11 cellular contexts compared by ENCODE assay signal in genomic region chr2:15942711-15943345, GRCh38. TPM values are rescaled to one million over a fixed set of nuclear protein-coding genes. Genes with fewer than 3 reads are reported as not detected.
A peak's percentile ranks its signal among the peaks of the same experiment; 100 is the strongest.
DNase-seq lines count a peak whose midpoint lies in the region; TF ChIP-seq lines count a peak whose summit lies in the region.
"Had no signal": no experiment of that assay in that cellular context is flagged by ENCODE, and none has a peak within 500 bp of the region (broad histone marks: within the 10 kb centered on the region; RNA-seq: fewer than 3 reads in every experiment).

No MANE protein-coding gene starts in this region.

- 0 to 1% methylated on average over 13 to 34 of the region's 34 CpGs for WGBS in endodermal cell (ENCODE audit: insufficient coverage in 1 of 2, insufficient read length in 1 of 2), 2 experiments

- H3K4me1 ChIP-seq in endodermal cell (ENCODE audit: control insufficient read depth, insufficient read depth, low read length): no peaks in the 10 kb centered on the region

- peak overlapping the region; percentile 40 for H3K27ac ChIP-seq in endodermal cell (ENCODE audit: low read depth, low read length)

- H3K27me3 Mint-ChIP-seq in endodermal cell (ENCODE audit: insufficient read depth) (peaks cover 10% of the 10 kb centered on the region), osteocyte (ENCODE audit: unreplicated experiment) (peaks cover 56% of the 10 kb centered on the region)
- peaks cover 62% of the 10 kb centered on the region for H3K27me3 Mint-ChIP-seq in T-helper 2 cell treated with Interferon-gamma antibody and Interleukin-4, amounts not matched to agents 5 μg/mL and 100 μg/mL, for 36 hours (ENCODE audit: low read depth)

- H3K36me3 Mint-ChIP-seq in endodermal cell (ENCODE audit: low read depth) (peaks cover 49% of the 10 kb centered on the region), osteocyte (ENCODE audit: unreplicated experiment) (no peaks in the 10 kb centered on the region)
- no peaks in the 10 kb centered on the region for H3K36me3 Mint-ChIP-seq in T-helper 2 cell treated with Interferon-gamma antibody and Interleukin-4, amounts not matched to agents 5 μg/mL and 100 μg/mL, for 36 hours (ENCODE audit: low read depth)

- H3K9me3 Mint-ChIP-seq in endodermal cell (no peaks in the 10 kb centered on the region), osteocyte (ENCODE audit: unreplicated experiment) (no peaks in the 10 kb centered on the region)
- H3K9me3 Mint-ChIP-seq in T-helper 2 cell treated with Interferon-gamma antibody and Interleukin-4, amounts not matched to agents 5 μg/mL and 100 μg/mL, for 36 hours: no peaks in the 10 kb centered on the region

- H3K9me3 ChIP-seq in endodermal cell (ENCODE audit: control insufficient read depth, low read length): no peaks in the 10 kb centered on the region

- H3K4me3 Mint-ChIP-seq in endodermal cell (peak overlapping the region; percentile 97), osteocyte (ENCODE audit: unreplicated experiment) (peak overlapping the region; percentile 38)
- no peak overlapping the region for H3K4me3 Mint-ChIP-seq in T-helper 2 cell treated with Interferon-gamma antibody and Interleukin-4, amounts not matched to agents 5 μg/mL and 100 μg/mL, for 36 hours

- peaks cover 31% of the 10 kb centered on the region for H3K36me3 ChIP-seq in endodermal cell (ENCODE audit: control insufficient read depth, insufficient read depth, low read length)

- DNase-seq in stimulated activated CD4-positive, alpha-beta T cell treated with anti-CD3 and anti-CD28 coated beads, Interleukin-15, amount 100 ng/mL, for 24 hours: peak; percentile 3
- DNase-seq in stimulated activated CD4-positive, alpha-beta T cell treated with anti-CD3 and anti-CD28 coated beads, Interleukin-2, amount 100 ng/mL, for 48 hours: no peak
- DNase-seq in endodermal cell: peak; percentile 62
- DNase-seq in osteocyte (ENCODE audit: extremely low spot score, unreplicated experiment): no peak
- DNase-seq in T-helper 2 cell treated with Interferon-gamma antibody and Interleukin-4, amounts not matched to agents 5 μg/mL and 100 μg/mL, for 36 hours (ENCODE audit: low spot score): no peak
- DNase-seq in COLO668 (lab: John Stamatoyannopoulos, UW; ENCODE audit: unreplicated experiment): no peak
- DNase-seq in posterior vena cava (ENCODE audit: low spot score): no peak
- no peak for DNase-seq in NCI-H446 (lab: John Stamatoyannopoulos, UW)
- DNase-seq: NCI-H510A treated with DMSO at 0.1 percent for 48 hours had no signal

- H3K27ac Mint-ChIP-seq in endodermal cell: peak overlapping the region; percentile 89
- no peak overlapping the region for H3K27ac Mint-ChIP-seq in osteocyte (ENCODE audit: unreplicated experiment)
- no peak overlapping the region for H3K27ac Mint-ChIP-seq in T-helper 2 cell treated with Interferon-gamma antibody and Interleukin-4, amounts not matched to agents 5 μg/mL and 100 μg/mL, for 36 hours

- H3K4me1 Mint-ChIP-seq in endodermal cell (peaks cover 17% of the 10 kb centered on the region), osteocyte (ENCODE audit: unreplicated experiment) (peaks cover 25% of the 10 kb centered on the region)
- no peaks in the 10 kb centered on the region for H3K4me1 Mint-ChIP-seq in T-helper 2 cell treated with Interferon-gamma antibody and Interleukin-4, amounts not matched to agents 5 μg/mL and 100 μg/mL, for 36 hours (ENCODE audit: low read depth)

- peaks cover 11% of the 10 kb centered on the region for H3K27me3 ChIP-seq in endodermal cell (ENCODE audit: control insufficient read depth, insufficient read depth, low read length, poor library complexity, severe bottlenecking)

- H3K9ac ChIP-seq in endodermal cell (ENCODE audit: extremely low read depth, low read length, poor library complexity, severe bottlenecking): peak overlapping the region; percentile 61

- TF ChIP-seq CTCF in endodermal cell (conservative IDR thresholded peaks at IDR 0.05) (no peak), osteocyte (IDR thresholded peaks at IDR 0.05) (no peak)

- peak overlapping the region; percentile 98 for H3K4me3 ChIP-seq in endodermal cell (ENCODE audit: low read length)

- intact Hi-C loops in posterior vena cava (cut with DNase I): loop anchor here in 1 of 2 donors (1.0 kb wide), 1 partner anchor 39 kb away; no protein-coding TSS in a partner anchor

RNA-seq across cellular contexts. Expression of gene MYCN, which starts 2.5 kb away (rescaled TPM):
- total RNA-seq in endodermal cell: 10 to 100 TPM; 36.8 to 52.3 TPM
- polyA plus RNA-seq in endodermal cell (2013, experiment 1 of 2): 75.7 TPM
- polyA plus RNA-seq in endodermal cell (2013, experiment 2 of 2): 74.7 TPM
- total RNA-seq in osteocyte: 0.24 and 0.54 TPM in 2 replicates
- total RNA-seq in posterior vena cava: 1 to 10 TPM in 1 of 2 donors, under 1 TPM in 1; 0.88 to 1.1 TPM
- total RNA-seq: bronchial epithelial cell had no signal
- polyA plus RNA-seq: keratinocyte had no signal

Comparison
In these comparisons a context has a peak if more than half of its experiments do, and no peak if none do; other contexts are left out.
1. DNase-seq: peak in stimulated activated CD4-positive, alpha-beta T cell treated with anti-CD3 and anti-CD28 coated beads, Interleukin-15, amount 100 ng/mL, for 24 hours (single experiment) and endodermal cell (single experiment); none in stimulated activated CD4-positive, alpha-beta T cell treated with anti-CD3 and anti-CD28 coated beads, Interleukin-2, amount 100 ng/mL, for 48 hours (0 of 2), osteocyte (single experiment), T-helper 2 cell treated with Interferon-gamma antibody and Interleukin-4, amounts not matched to agents 5 μg/mL and 100 μg/mL, for 36 hours (single experiment), COLO668 (single experiment), posterior vena cava (single experiment) and NCI-H446 (0 of 2).
2. RNA of gene MYCN, which starts 2.5 kb away (total RNA-seq): 36.8 to 52.3 TPM in endodermal cell; 0.88 to 1.1 TPM in posterior vena cava and 0.24 to 0.54 TPM in osteocyte; every median in the first group is over 10 times any median in the second.